ENCODE assay signal across 1 cellular context in genomic region chr15:90817117-90818057, GRCh38.
TF ChIP-seq lines count a peak whose summit lies in the region.

No MANE protein-coding gene starts in this region.

TF ChIP-seq in SK-N-SH treated with all-trans-retinoic acid at 6 μM for 48 hours, 23 proteins besides CTCF, POLR2A, EP300 and RAD21 (continued from another document):
- TF ChIP-seq TSHZ2 (CRISPR knock-in tag; IDR thresholded peaks at IDR 0.05) = no peak
- no peak for TF ChIP-seq CREB5 (CRISPR knock-in tag; IDR thresholded peaks at IDR 0.05; ENCODE audit: low read depth)
- TF ChIP-seq ZNF70 (CRISPR knock-in tag; IDR thresholded peaks at IDR 0.05) = no peak
- no peak for TF ChIP-seq TCF4 (CRISPR knock-in tag; IDR thresholded peaks at IDR 0.05; ENCODE audit: borderline replicate concordance)
- no peak for TF ChIP-seq PATZ1 (CRISPR knock-in tag; IDR thresholded peaks at IDR 0.05; ENCODE audit: borderline replicate concordance)
- no peak for TF ChIP-seq ZFP3 (CRISPR knock-in tag; IDR thresholded peaks at IDR 0.05)
- TF ChIP-seq ZNF565 (CRISPR knock-in tag; conservative IDR thresholded peaks at IDR 0.05; ENCODE audit: low read depth) = no peak
- TF ChIP-seq ISL1 (CRISPR knock-in tag; IDR thresholded peaks at IDR 0.05) = no peak
- no peak for TF ChIP-seq ZC3H10 (CRISPR knock-in tag; IDR thresholded peaks at IDR 0.05)
- no peak for TF ChIP-seq SNAI2 (CRISPR knock-in tag; IDR thresholded peaks at IDR 0.05)
- no peak for TF ChIP-seq POU6F1 (CRISPR knock-in tag; IDR thresholded peaks at IDR 0.05; ENCODE audit: borderline replicate concordance, low read depth)
- no peak for TF ChIP-seq GLIS3 (CRISPR knock-in tag; IDR thresholded peaks at IDR 0.05)
- TF ChIP-seq TOX (CRISPR knock-in tag; IDR thresholded peaks at IDR 0.05; ENCODE audit: borderline replicate concordance) = no peak
